In genomic region chr21:41926068-41926806, GRCh38 we compare ENCODE assay signal across 8 cellular contexts. TPM values are rescaled to one million over a fixed set of nuclear protein-coding genes. Genes with fewer than 3 reads are reported as not detected.
DNase-seq lines count a peak whose midpoint lies in the region; ATAC-seq, FAIRE-seq and TF ChIP-seq lines count a peak whose summit lies in the region.

No MANE protein-coding gene starts in this region.

- peaks cover 0 to 24% (median 18%) of the 10 kb centered on the region in 4 donors for H3K4me1 ChIP-seq in Peyer's patch
- H3K4me1 ChIP-seq in astrocyte (ENCODE audit: insufficient read depth, low read length), result peaks cover 29% of the 10 kb centered on the region

- no peaks in the 10 kb centered on the region for H3K9me3 Mint-ChIP-seq in astrocyte (ENCODE audit: unreplicated experiment)

- TF ChIP-seq CTCF in GM12875 (IDR thresholded peaks at IDR 0.05; ENCODE audit: borderline replicate concordance, insufficient read depth, low read depth, low read length) (no peak), Peyer's patch (IDR thresholded peaks at IDR 0.05) (no peak), astrocyte (IDR thresholded peaks at IDR 0.05; ENCODE audit: insufficient read depth, low read depth, low read length) (no peak)

- H2AFZ ChIP-seq in astrocyte (ENCODE audit: low read depth, low read length), result peak overlapping the region; percentile 81

- H3K4me2 ChIP-seq in astrocyte (ENCODE audit: low read length), result peak overlapping the region; percentile 93

- no peaks in the 10 kb centered on the region for H3K36me3 Mint-ChIP-seq in astrocyte (ENCODE audit: low read depth, unreplicated experiment)

- peak overlapping the region; percentile 80 for H3K27ac Mint-ChIP-seq in astrocyte (ENCODE audit: unreplicated experiment)

- H3K9ac ChIP-seq in astrocyte (ENCODE audit: low read length), result peak overlapping the region; percentile 78

- DNase-seq in Peyer's patch (peak in 1 of 3 donors; percentile 45), astrocyte (ENCODE audit: low read depth) (peak; percentile 55), iPS-NIHi11 (ENCODE audit: low spot score) (peak; percentile 58), ureter (ENCODE audit: low spot score) (no peak), T-helper 9 cell (no peak)
- DNase-seq in stimulated activated CD4-positive, alpha-beta T cell treated with anti-CD3 and anti-CD28 coated beads, Interleukin-2, amount 100 ng/mL, for 24 hours, result peak; percentile 13 to 32

- H4K20me1 ChIP-seq in astrocyte (ENCODE audit: insufficient read depth, low read length), result no peaks in the 10 kb centered on the region

- H3K4me1 Mint-ChIP-seq in astrocyte (ENCODE audit: low read depth, unreplicated experiment), result peaks cover 17% of the 10 kb centered on the region

- FAIRE-seq in astrocyte (lab: Jason Lieb, UNC), result no peak

- H3K27ac ChIP-seq in Peyer's patch (peak overlapping the region; percentile 76 to 92 (median 84)), astrocyte (ENCODE audit: low read depth, low read length) (peak overlapping the region; percentile 50)

- H3K4me3 Mint-ChIP-seq in astrocyte (ENCODE audit: unreplicated experiment), result peak overlapping the region; percentile 75

- no peak for TF ChIP-seq POLR2A in Peyer's patch (IDR thresholded peaks at IDR 0.05)

- no peaks in the 10 kb centered on the region for H3K9me3 ChIP-seq in Peyer's patch
- no peaks in the 10 kb centered on the region for H3K9me3 ChIP-seq in astrocyte (ENCODE audit: insufficient read depth, low read depth, low read length)

- no peaks in the 10 kb centered on the region for H3K27me3 ChIP-seq in Peyer's patch
- H3K27me3 ChIP-seq in astrocyte (ENCODE audit: insufficient read depth, low read length), result no peaks in the 10 kb centered on the region

- no peaks in the 10 kb centered on the region for H3K27me3 Mint-ChIP-seq in astrocyte (ENCODE audit: low read depth, unreplicated experiment)

- H3K36me3 ChIP-seq in Peyer's patch, result no peaks in the 10 kb centered on the region
- no peaks in the 10 kb centered on the region for H3K36me3 ChIP-seq in astrocyte (ENCODE audit: insufficient read depth, low read length)

- no peaks in the 10 kb centered on the region for H3K79me2 ChIP-seq in astrocyte (ENCODE audit: insufficient read depth, low read length)

- peak overlapping the region; percentile 63 for H3K4me3 ChIP-seq in GM12875 (ENCODE audit: low read depth, low read length)
- peak overlapping the region; percentile 38 to 63 (median 45) for H3K4me3 ChIP-seq in Peyer's patch
- peak overlapping the region; percentile 63 for H3K4me3 ChIP-seq in astrocyte (ENCODE audit: insufficient read depth, low read depth, low read length)

- ATAC-seq in HG02798 (IDR thresholded peaks at IDR 0.05; ENCODE audit: poor library complexity, unreplicated experiment), result peak; percentile 56

RNA-seq across cellular contexts. Expression of gene C2CD2, which starts 27.6 kb away (rescaled TPM):
- 10 to 100 TPM in 3 of 4 donors, 1 to 10 TPM in 1; 6.7 to 22.3 (median 17.3) TPM for total RNA-seq in Peyer's patch
- 6.7 and 8.3 TPM in 2 replicates for total RNA-seq in astrocyte
- 66.4 TPM for total RNA-seq in ureter

RNA-seq across cellular contexts. Expression of gene PRDM15, which starts 47.1 kb away (rescaled TPM):
- 10 to 100 TPM in 3 of 4 donors, 1 to 10 TPM in 1; 9.3 to 47.9 (median 16.9) TPM for total RNA-seq in Peyer's patch
- total RNA-seq in astrocyte, result 5.8 and 6.8 TPM in 2 replicates
- 14.1 TPM for total RNA-seq in ureter

Comparison
In these comparisons a context has a peak if more than half of its experiments do, and no peak if none do; other contexts are left out.
1. DNase-seq: peak in astrocyte (single experiment), iPS-NIHi11 (single experiment) and stimulated activated CD4-positive, alpha-beta T cell treated with anti-CD3 and anti-CD28 coated beads, Interleukin-2, amount 100 ng/mL, for 24 hours (2 of 2); none in ureter (single experiment) and T-helper 9 cell (single experiment).
2. Peak in every context shown above with its lines, with median percentiles within 50 percentile points of each other: H3K4me3 ChIP-seq.